11 cellular contexts compared by ENCODE assay signal in the genomic region with DNA sequence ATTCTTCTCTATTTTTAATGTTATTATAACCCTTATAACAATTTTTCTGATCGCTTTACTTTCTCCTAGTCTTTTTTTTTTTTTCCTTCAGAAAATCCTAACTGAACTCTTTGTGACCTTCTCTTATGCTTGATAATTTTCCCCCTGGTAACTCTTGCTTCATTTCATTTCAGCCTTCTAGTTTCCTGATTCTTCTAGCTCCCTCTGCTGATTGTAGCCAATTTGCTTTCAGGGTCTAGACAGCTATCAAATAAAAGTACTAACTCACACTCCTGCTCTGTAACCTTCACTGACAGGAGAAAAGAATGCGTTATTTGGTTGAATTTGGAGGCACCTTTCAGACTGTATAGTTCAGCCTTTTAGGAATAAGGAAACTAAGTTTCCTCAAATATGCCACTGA.
DNase-seq lines count a peak whose midpoint lies in the region; ATAC-seq and TF ChIP-seq lines count a peak whose summit lies in the region.
"Had no signal": no experiment of that assay in that cellular context is flagged by ENCODE, and none has a peak within 500 bp of the region (broad histone marks: within the 10 kb centered on the region; RNA-seq: fewer than 3 reads in every experiment).

No MANE protein-coding gene starts in this region.

- H3K4me3 Mint-ChIP-seq in CD4-positive, alpha-beta T cell = no peak overlapping the region

- POLR2A ChIA-PET in CD4-positive, alpha-beta T cell (lab: Charles Lee) = interaction anchor here (0.7 to 0.8 kb wide), 2 partner anchors 11 to 78 kb away, joined by 3 to 5 read pairs; no protein-coding TSS in a partner anchor

- H3K36me3 Mint-ChIP-seq in CD4-positive, alpha-beta T cell (ENCODE audit: low read depth) = no peaks in the 10 kb centered on the region

- peak; percentile 67 for TF ChIP-seq CTCF in choroid plexus epithelial cell (conservative IDR thresholded peaks at IDR 0.05; ENCODE audit: low read depth, low read length)
- TF ChIP-seq CTCF in osteoblast (IDR thresholded peaks at IDR 0.05; ENCODE audit: extremely low read depth, low read depth, low read length) = peak; percentile 52
- no peak for TF ChIP-seq CTCF in CD4-positive, alpha-beta T cell (IDR thresholded peaks at IDR 0.05)

- peak; percentile 39 for DNase-seq in H4 (ENCODE audit: low spot score)
- DNase-seq in NCI-H2171 treated with DMSO at 0.1 percent for 48 hours (lab: John Stamatoyannopoulos, UW) = peak; percentile 79
- DNase-seq in choroid plexus epithelial cell (ENCODE audit: low read depth) = peak; percentile 72
- no peak for DNase-seq in osteoblast (ENCODE audit: insufficient read length, low spot score, missing footprints)
- DNase-seq in HK-2 (ENCODE audit: unreplicated experiment) = no peak
- DNase-seq in CD4-positive, alpha-beta T cell = no peak
- no peak for DNase-seq in nucleus accumbens (lab: John Stamatoyannopoulos, UW)
- DNase-seq: KBM-7 had no signal

- H3K4me1 Mint-ChIP-seq in CD4-positive, alpha-beta T cell (ENCODE audit: low read depth) = no peaks in the 10 kb centered on the region

- peaks cover 28% of the 10 kb centered on the region for H3K27me3 Mint-ChIP-seq in CD4-positive, alpha-beta T cell

- ATAC-seq in CD4-positive, alpha-beta T cell (ENCODE audit: poor library complexity) = no peak
- no peak for ATAC-seq in HG02970 (IDR thresholded peaks at IDR 0.05; ENCODE audit: low FRiP score, unreplicated experiment)

- intact Hi-C loops in CD4-positive, alpha-beta T cell (cut with DNase I, micrococcal nuclease) = no loop called here

- H3K27ac ChIP-seq in osteoblast (ENCODE audit: low read depth, low read length) = no peak overlapping the region
- H3K27ac ChIP-seq in CD4-positive, alpha-beta T cell (ENCODE audit: low read depth, low read length) = no peak overlapping the region
- H3K27ac ChIP-seq: esophagus muscularis mucosa, neutrophil had no signal

- CTCF ChIA-PET in CD4-positive, alpha-beta T cell (lab: Charles Lee) = no interaction called here

- no peaks in the 10 kb centered on the region for H3K36me3 ChIP-seq in osteoblast (ENCODE audit: insufficient read depth, low read length)
- H3K36me3 ChIP-seq: esophagus muscularis mucosa, neutrophil had no signal

- H3K27ac Mint-ChIP-seq in CD4-positive, alpha-beta T cell = no peak overlapping the region

- no peak overlapping the region for H3K4me2 ChIP-seq in osteoblast (ENCODE audit: insufficient read depth, low read length)

- H2AFZ ChIP-seq in osteoblast (ENCODE audit: low read length) = no peak overlapping the region

- H3K4me1 ChIP-seq in osteoblast (ENCODE audit: insufficient read depth, low read length) = peaks cover under 1% of the 10 kb centered on the region
- H3K4me1 ChIP-seq: esophagus muscularis mucosa had no signal

- H3K27me3 ChIP-seq in osteoblast (ENCODE audit: insufficient read depth, low read length) = no peaks in the 10 kb centered on the region
- H3K27me3 ChIP-seq in CD4-positive, alpha-beta T cell (ENCODE audit: control insufficient read depth, insufficient read depth, low read length) = peaks cover 9% of the 10 kb centered on the region
- H3K27me3 ChIP-seq: esophagus muscularis mucosa had no signal

- H4K20me1 ChIP-seq in osteoblast (ENCODE audit: insufficient read depth, low read length) = no peaks in the 10 kb centered on the region

- H3K4me3 ChIP-seq in choroid plexus epithelial cell (ENCODE audit: low read depth, low read length) (no peak overlapping the region), osteoblast (ENCODE audit: insufficient read depth, low read length) (no peak overlapping the region)
- H3K4me3 ChIP-seq: esophagus muscularis mucosa had no signal

- no peaks in the 10 kb centered on the region for H3K79me2 ChIP-seq in osteoblast (ENCODE audit: insufficient read depth, low read length)

- no peaks in the 10 kb centered on the region for H3K9me3 ChIP-seq in osteoblast (ENCODE audit: low read depth, low read length)
- H3K9me3 ChIP-seq in CD4-positive, alpha-beta T cell (ENCODE audit: control insufficient read depth, low read length) = no peaks in the 10 kb centered on the region
- H3K9me3 ChIP-seq: esophagus muscularis mucosa, neutrophil had no signal

- H3K9me3 Mint-ChIP-seq in CD4-positive, alpha-beta T cell = no peaks in the 10 kb centered on the region

Comparison
In these comparisons a context has a peak if more than half of its experiments do, and no peak if none do; other contexts are left out.
1. DNase-seq: peak in H4 (single experiment), NCI-H2171 treated with DMSO at 0.1 percent for 48 hours (single experiment) and choroid plexus epithelial cell (single experiment); none in osteoblast (single experiment), HK-2 (single experiment), CD4-positive, alpha-beta T cell (0 of 10) and nucleus accumbens (0 of 56).